24 cellular contexts compared by ENCODE assay signal in the genomic region with DNA sequence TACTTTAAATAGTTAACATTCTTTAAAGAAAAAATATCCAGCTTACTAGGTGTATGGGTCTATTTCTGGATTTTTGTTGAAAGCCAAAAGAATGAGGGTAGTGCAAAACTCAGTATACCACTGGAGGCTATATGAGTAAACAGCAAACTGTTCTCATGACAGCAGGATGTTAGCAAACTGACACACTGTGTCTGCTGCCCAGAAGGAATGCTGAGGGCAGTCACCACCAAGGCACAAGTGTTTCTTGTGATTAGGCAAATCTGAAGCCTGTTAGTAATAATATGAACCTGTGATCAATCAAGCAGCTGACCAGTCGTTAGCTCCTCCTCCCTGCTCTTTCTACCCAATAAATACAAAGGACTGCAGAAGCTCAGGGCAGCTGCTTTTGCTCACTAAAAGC. TPM values are rescaled to one million over a fixed set of nuclear protein-coding genes. Genes with fewer than 3 reads are reported as not detected.
A peak's percentile ranks its signal among the peaks of the same experiment; 100 is the strongest.
DNase-seq lines count a peak whose midpoint lies in the region; ATAC-seq and TF ChIP-seq lines count a peak whose summit lies in the region.
"Had no signal": no experiment of that assay in that cellular context is flagged by ENCODE, and none has a peak within 500 bp of the region (broad histone marks: within the 10 kb centered on the region; RNA-seq: fewer than 3 reads in every experiment).

No MANE protein-coding gene starts in this region.

- H3K27me3 ChIP-seq in brain microvascular endothelial cell (replicated peaks) (no peaks in the 10 kb centered on the region), mesendoderm (ENCODE audit: insufficient read depth, low read length, poor library complexity) (no peaks in the 10 kb centered on the region), aorta (ENCODE audit: control insufficient read depth in 1 of 2, insufficient read depth in 2 of 2, low read length in 1 of 2) (no peaks in the 10 kb centered on the region)
- H3K27me3 ChIP-seq: ascending aorta, gastroesophageal sphincter, ovary had no signal

- no peak overlapping the region for H2BK5ac ChIP-seq in mesendoderm (ENCODE audit: low read length)

- DNase-seq in ELF-1 (ENCODE audit: low read depth, low spot score) (peak; percentile 31), NCI-H226 (peak; percentile 16), brain microvascular endothelial cell (peak; percentile 38), mesendoderm (peak; percentile 22), aorta (no peak)
- DNase-seq: activated CD4-positive, alpha-beta T cell treated with anti-CD3 and anti-CD28 coated beads for 36 hours; activated gamma-delta T cell; AML-193; Caco-2; GDM1; GOT3; NCI-H2171 treated with DMSO at 0.1 percent for 48 hours; ovary; Right ventricle myocardium superior; T-helper 9 cell had no signal

- TF ChIP-seq POLR2A in GM18505 (IDR thresholded peaks at IDR 0.05; ENCODE audit: borderline replicate concordance, extremely low read depth, insufficient read depth, insufficient read length) = no peak

- H3K36me3 ChIP-seq in brain microvascular endothelial cell (replicated peaks) (no peaks in the 10 kb centered on the region), mesendoderm (ENCODE audit: control insufficient read depth, insufficient read depth, low read length) (no peaks in the 10 kb centered on the region), aorta (ENCODE audit: control insufficient read depth in 1 of 2, insufficient read depth in 2 of 2, low read length in 1 of 2) (no peaks in the 10 kb centered on the region)
- H3K36me3 ChIP-seq: ascending aorta, gastroesophageal sphincter, ovary had no signal

- H3K79me2 ChIP-seq in mesendoderm (ENCODE audit: control insufficient read depth, insufficient read depth, low read length) = no peaks in the 10 kb centered on the region

- TF ChIP-seq CTCF in brain microvascular endothelial cell (IDR thresholded peaks at IDR 0.05; ENCODE audit: low read depth, low read length, missing control alignments) = no peak

- H4K5ac ChIP-seq in mesendoderm (ENCODE audit: low read length) = no peak overlapping the region

- in situ Hi-C loops in brain microvascular endothelial cell (cut with HindIII; ENCODE audit: low pct_ligation_motif_present, low sequenced_read_pairs) = no loop called here

- H3K9ac ChIP-seq in mesendoderm (ENCODE audit: low read length) = no peak overlapping the region

- ATAC-seq in aorta (ENCODE audit: low FRiP score) (no peak), GM21447 (IDR thresholded peaks at IDR 0.05; ENCODE audit: unreplicated experiment) (no peak), GM21367 (IDR thresholded peaks at IDR 0.05; ENCODE audit: unreplicated experiment) (no peak), GM18505 (IDR thresholded peaks at IDR 0.05; ENCODE audit: unreplicated experiment) (no peak)
- ATAC-seq: activated CD4-positive, alpha-beta T cell treated with anti-CD3 and anti-CD28 coated beads for 36 hours; gastroesophageal sphincter; GM12878 had no signal

- H3K18ac ChIP-seq in mesendoderm (ENCODE audit: low read length) = no peak overlapping the region

- no peaks in the 10 kb centered on the region for H3K9me3 ChIP-seq in aorta (ENCODE audit: control insufficient read depth, low read length)
- H3K9me3 ChIP-seq: ascending aorta, Caco-2, gastroesophageal sphincter, ovary had no signal

- intact Hi-C loops in aorta (cut with DNase I) = no loop called here

- no peak overlapping the region for H2AK5ac ChIP-seq in mesendoderm (ENCODE audit: low read length)

- H3K56ac ChIP-seq in mesendoderm (ENCODE audit: low read length) = no peak overlapping the region

- no peak overlapping the region for H3K4me2 ChIP-seq in mesendoderm (ENCODE audit: low read length)

- H2BK15ac ChIP-seq in mesendoderm (replicated peaks; ENCODE audit: low read depth) = no peak overlapping the region

- no peak overlapping the region for H2BK120ac ChIP-seq in mesendoderm (ENCODE audit: low read depth, low read length)

- H4K8ac ChIP-seq in mesendoderm (ENCODE audit: low read depth, low read length) = no peak overlapping the region

- no peak overlapping the region for H3K23ac ChIP-seq in mesendoderm (ENCODE audit: low read length)

- H3K4ac ChIP-seq in mesendoderm (ENCODE audit: low read depth, low read length) = no peak overlapping the region

- H3K4me1 ChIP-seq in mesendoderm (ENCODE audit: control insufficient read depth, low read depth, low read length) (no peaks in the 10 kb centered on the region), aorta (ENCODE audit: control insufficient read depth in 1 of 2, insufficient read depth in 2 of 2, low read length in 2 of 2) (no peaks in the 10 kb centered on the region)
- H3K4me1 ChIP-seq: ascending aorta, gastroesophageal sphincter had no signal

- H3K4me3 ChIP-seq in brain microvascular endothelial cell (ENCODE audit: low read depth, low read length) (no peak overlapping the region), mesendoderm (ENCODE audit: low read length) (no peak overlapping the region), aorta (ENCODE audit: low read length in 2 of 2) (no peak overlapping the region)
- H3K4me3 ChIP-seq: ascending aorta, coronary artery, gastroesophageal sphincter, GM12878, ovary had no signal

- H3K79me1 ChIP-seq in mesendoderm (ENCODE audit: low read length) = no peaks in the 10 kb centered on the region

- WGBS in mesendoderm (ENCODE audit: extremely low coverage, insufficient coverage, low lambda C conversion rate) = no CpG with 5 or more reads among the region's 1 CpG
- 38 to 59% methylated on average over 1 of the region's 1 CpG for WGBS in aorta, 2 donors

- no peak overlapping the region for H3K27ac ChIP-seq in brain microvascular endothelial cell
- no peak overlapping the region for H3K27ac ChIP-seq in mesendoderm (ENCODE audit: low read depth, low read length)
- H3K27ac ChIP-seq in aorta (ENCODE audit: low read depth in 1 of 2, low read length in 2 of 2) = no peak overlapping the region
- H3K27ac ChIP-seq: ascending aorta, coronary artery, gastroesophageal sphincter, ovary had no signal

RNA-seq across cellular contexts. Expression of a gene that starts 50.5 kb away (rescaled TPM):
- not detected for polyA plus RNA-seq in mesendoderm (2013, experiment 1 of 2)
- polyA plus RNA-seq in mesendoderm (2013, experiment 2 of 2) = not detected
- total RNA-seq in aorta = not detected
- polyA plus RNA-seq in aorta = not detected
- total RNA-seq: activated CD4-positive, alpha-beta T cell treated with anti-CD3 and anti-CD28 coated beads for 36 hours; ascending aorta; Caco-2; gastroesophageal sphincter; GM12878; liver; ovary; Right ventricle myocardium superior had no signal
- polyA plus RNA-seq: GM12878, liver, ovary, thymus had no signal

Comparison
In these comparisons a context has a peak if more than half of its experiments do, and no peak if none do; other contexts are left out.
1. DNase-seq: peak in ELF-1 (single experiment), NCI-H226 (single experiment), brain microvascular endothelial cell (single experiment) and mesendoderm (single experiment); none in aorta (0 of 2).